8 cellular contexts compared by ENCODE assay signal in the genomic region with DNA sequence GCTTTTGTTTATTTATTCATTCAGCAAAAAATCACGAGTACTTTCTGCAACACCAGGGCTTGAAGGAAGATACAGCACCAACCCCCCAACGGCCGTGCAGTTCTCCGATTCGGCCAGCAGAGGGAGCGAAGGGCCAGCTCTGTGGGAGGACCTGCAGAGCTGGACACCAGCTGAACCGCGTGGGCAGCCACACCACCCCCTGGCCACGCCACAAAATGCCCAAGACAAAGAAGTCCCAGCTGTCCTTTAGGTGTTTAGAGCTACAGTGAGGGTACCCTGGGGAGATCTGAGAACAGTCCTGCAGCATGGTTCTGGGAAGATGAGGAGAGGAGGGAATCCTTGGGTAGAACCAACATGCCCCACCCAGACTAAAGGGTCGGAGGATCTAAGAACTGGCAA.
DNase-seq lines count a peak whose midpoint lies in the region; ATAC-seq and TF ChIP-seq lines count a peak whose summit lies in the region.

No MANE protein-coding gene starts in this region.

- intact Hi-C loops in esophagus squamous epithelium (cut with DNase I): loop anchor here (5.0 to 10.0 kb wide), 2 partner anchors 189 to 432 kb away; no protein-coding TSS in a partner anchor

- no peaks in the 10 kb centered on the region for H3K27me3 ChIP-seq in esophagus squamous epithelium

- TF ChIP-seq CTCF in esophagus squamous epithelium (IDR thresholded peaks at IDR 0.05) (peak; percentile 85 to 99 (median 96)), nephron progenitor cell (IDR thresholded peaks at IDR 0.05) (peak; percentile 96)

- H3K4me3 ChIP-seq in esophagus squamous epithelium: no peak overlapping the region

- peaks cover 0 to 16% (median 4%) of the 10 kb centered on the region in 3 donors for H3K4me1 ChIP-seq in esophagus squamous epithelium

- no peaks in the 10 kb centered on the region for H3K27me3 Mint-ChIP-seq in activated T-cell treated with anti-CD3 and anti-CD28 coated beads, Interleukin-2, amount 50 U/mL, for 4 hours (ENCODE audit: low read depth)
- peaks cover 4% of the 10 kb centered on the region for H3K27me3 Mint-ChIP-seq in nephron progenitor cell (ENCODE audit: low read depth, poor library complexity)

- H3K27ac Mint-ChIP-seq in nephron progenitor cell: no peak overlapping the region

- H3K36me3 ChIP-seq in esophagus squamous epithelium: no peaks in the 10 kb centered on the region

- H3K9me3 Mint-ChIP-seq in activated T-cell treated with anti-CD3 and anti-CD28 coated beads, Interleukin-2, amount 50 U/mL, for 4 hours: no peaks in the 10 kb centered on the region
- H3K9me3 Mint-ChIP-seq in nephron progenitor cell: peaks cover 6% of the 10 kb centered on the region

- no peak for TF ChIP-seq POLR2A in esophagus squamous epithelium (IDR thresholded peaks at IDR 0.05)

- WGBS in esophagus squamous epithelium, 2 donors: 8 to 10% methylated on average over 3 to 7 of the region's 10 CpGs

- ATAC-seq in GM18867 (IDR thresholded peaks at IDR 0.05; ENCODE audit: unreplicated experiment) (peak; percentile 80), HG03460 (IDR thresholded peaks at IDR 0.05; ENCODE audit: unreplicated experiment) (peak; percentile 84)
- peak; percentile 69 to 74 for ATAC-seq in activated T-cell treated with anti-CD3 and anti-CD28 coated beads, Interleukin-2, amount 50 U/mL, for 4 hours

- peak; percentile 91 for DNase-seq in AG08396 (ENCODE audit: low spot score)
- DNase-seq in OCI-M1 (lab: John Stamatoyannopoulos, UW): peak; percentile 89
- peak; percentile 75 for DNase-seq in activated T-cell treated with anti-CD3 and anti-CD28 coated beads, Interleukin-2, amount 50 U/mL, for 4 hours
- peak; percentile 2 for DNase-seq in esophagus squamous epithelium (lab: John Stamatoyannopoulos, UW)
- DNase-seq in nephron progenitor cell: peak; percentile 90
- DNase-seq in stimulated activated naive CD4-positive, alpha-beta T cell (lab: John Stamatoyannopoulos, UW): peak; percentile 26 to 77 (median 56)

- no peaks in the 10 kb centered on the region for H3K36me3 Mint-ChIP-seq in activated T-cell treated with anti-CD3 and anti-CD28 coated beads, Interleukin-2, amount 50 U/mL, for 4 hours (ENCODE audit: insufficient read depth)
- H3K36me3 Mint-ChIP-seq in nephron progenitor cell (ENCODE audit: low read depth): peaks cover 8% of the 10 kb centered on the region

- H3K4me3 Mint-ChIP-seq in activated T-cell treated with anti-CD3 and anti-CD28 coated beads, Interleukin-2, amount 50 U/mL, for 4 hours: no peak overlapping the region
- H3K4me3 Mint-ChIP-seq in nephron progenitor cell: no peak overlapping the region

- no peaks in the 10 kb centered on the region for H3K9me3 ChIP-seq in esophagus squamous epithelium

- H3K27ac ChIP-seq in esophagus squamous epithelium: no peak overlapping the region

- H3K4me1 Mint-ChIP-seq in activated T-cell treated with anti-CD3 and anti-CD28 coated beads, Interleukin-2, amount 50 U/mL, for 4 hours (ENCODE audit: low read depth): peaks cover 4% of the 10 kb centered on the region
- peaks cover 13% of the 10 kb centered on the region for H3K4me1 Mint-ChIP-seq in nephron progenitor cell

Comparison
In these comparisons a context has a peak if more than half of its experiments do, and no peak if none do; other contexts are left out.
1. DNase-seq: peak in every context shown above with its lines; median percentile 91 in AG08396; 90 in nephron progenitor cell; 89 in OCI-M1; 75 in activated T-cell treated with anti-CD3 and anti-CD28 coated beads, Interleukin-2, amount 50 U/mL, for 4 hours; 56 in stimulated activated naive CD4-positive, alpha-beta T cell; 2 in esophagus squamous epithelium.